1 cellular context compared by ENCODE assay signal in genomic region chr13:110953833-110954532, GRCh38.
TF ChIP-seq lines count a peak whose summit lies in the region.

No MANE protein-coding gene starts in this region.

TF ChIP-seq in K562, 482 proteins besides CTCF, POLR2A, EP300 and RAD21 (continued from another document):
- 0 out of 2 replicates have a peak, but pooled peaks have one; percentile 17 for TF ChIP-seq POLR2G (IDR thresholded peaks at IDR 0.05; ENCODE audit: low read depth, low read length)
TF ChIP-seq in K562: peak in this region for 3.
